13 cellular contexts compared by ENCODE assay signal in genomic region chr16:28307936-28308335, GRCh38. TPM values are rescaled to one million over a fixed set of nuclear protein-coding genes. Genes with fewer than 3 reads are reported as not detected.
DNase-seq lines count a peak whose midpoint lies in the region; ATAC-seq and TF ChIP-seq lines count a peak whose summit lies in the region.
"Had no signal": no experiment of that assay in that cellular context is flagged by ENCODE, and none has a peak within 500 bp of the region (broad histone marks: within the 10 kb centered on the region; RNA-seq: fewer than 3 reads in every experiment).

No MANE protein-coding gene starts in this region.

- POLR2A ChIA-PET in activated CD8-positive, alpha-beta T cell treated with anti-CD3 and anti-CD28 coated beads for 36 hours (lab: Charles Lee) = interaction anchor here (1.7 to 4.7 kb wide), 2 partner anchors 8 to 16 kb away, joined by 6 to 30 read pairs; partner anchors contain the start of gene SBK1

- no peaks in the 10 kb centered on the region for H3K36me3 Mint-ChIP-seq in natural killer cell
- no peaks in the 10 kb centered on the region for H3K36me3 Mint-ChIP-seq in natural killer cell treated with Interleukin-12 subunit alpha and Interleukin-12 subunit beta and Interleukin-15 and Interleukin-18, amount 100 ng/mL, for 72 hours
- H3K36me3 Mint-ChIP-seq in activated CD8-positive, alpha-beta T cell treated with anti-CD3 and anti-CD28 coated beads for 36 hours (ENCODE audit: low read depth) = peaks cover 14% of the 10 kb centered on the region

- 39% methylated on average over 5 of the region's 5 CpGs for WGBS in liver
- 81 to 90% methylated on average over 5 of the region's 5 CpGs for WGBS in testis, 2 donors

- TF ChIP-seq RAD21 in liver (IDR thresholded peaks at IDR 0.05) = no peak

- no peaks in the 10 kb centered on the region for H3K36me3 ChIP-seq in liver (ENCODE audit: control insufficient read depth in 4 of 4, insufficient read depth in 3 of 4, low read depth in 1 of 4, low read length in 3 of 4)
- H3K36me3 ChIP-seq in testis (ENCODE audit: low read depth, missing control alignments) = no peaks in the 10 kb centered on the region

- H3K27me3 ChIP-seq in liver (ENCODE audit: control insufficient read depth in 4 of 4, insufficient read depth in 4 of 4, low read length in 3 of 4) (no peaks in the 10 kb centered on the region), testis (no peaks in the 10 kb centered on the region)
- H3K27me3 ChIP-seq: BLaER1 had no signal

- no peak for TF ChIP-seq CTCF in natural killer cell (IDR thresholded peaks at IDR 0.05)
- TF ChIP-seq CTCF in activated CD8-positive, alpha-beta T cell treated with anti-CD3 and anti-CD28 coated beads for 36 hours (IDR thresholded peaks at IDR 0.05) = no peak
- no peak for TF ChIP-seq CTCF in liver (IDR thresholded peaks at IDR 0.05; ENCODE audit: low read depth, low read length, missing input control)
- TF ChIP-seq CTCF in testis (IDR thresholded peaks at IDR 0.05) = no peak

- peak overlapping the region; percentile 97 to 99 for H3K27ac Mint-ChIP-seq in natural killer cell
- no peak overlapping the region for H3K27ac Mint-ChIP-seq in natural killer cell treated with Interleukin-12 subunit alpha and Interleukin-12 subunit beta and Interleukin-15 and Interleukin-18, amount 100 ng/mL, for 72 hours
- H3K27ac Mint-ChIP-seq in activated CD8-positive, alpha-beta T cell treated with anti-CD3 and anti-CD28 coated beads for 36 hours = peak overlapping the region; percentile 20

- no peak overlapping the region for H3K9ac ChIP-seq in liver (ENCODE audit: low read depth in 1 of 2, low read length in 2 of 2)
- H3K9ac ChIP-seq: BLaER1 had no signal

- DNase-seq in natural killer cell (no peak), testis (no peak), NCI-H187 treated with DMSO at 0.1 percent for 48 hours (lab: John Stamatoyannopoulos, UW) (no peak), DMS79 treated with DMSO at 0.1 percent for 48 hours (lab: John Stamatoyannopoulos, UW) (no peak)
- DNase-seq in natural killer cell treated with Interleukin-12 subunit alpha and Interleukin-12 subunit beta and Interleukin-15 and Interleukin-18, amount 100 ng/mL, for 72 hours (ENCODE audit: low spot score) = no peak
- DNase-seq in activated CD8-positive, alpha-beta T cell treated with anti-CD3 and anti-CD28 coated beads for 36 hours = no peak
- DNase-seq: 8988T, AML-193, COR-L47 had no signal

- ATAC-seq in natural killer cell (no peak), HG02870 (IDR thresholded peaks at IDR 0.05; ENCODE audit: unreplicated experiment) (no peak)
- no peak for ATAC-seq in natural killer cell treated with Interleukin-12 subunit alpha and Interleukin-12 subunit beta and Interleukin-15 and Interleukin-18, amount 100 ng/mL, for 72 hours
- no peak for ATAC-seq in activated CD8-positive, alpha-beta T cell treated with anti-CD3 and anti-CD28 coated beads for 36 hours
- ATAC-seq: HCT116 had no signal

- no peaks in the 10 kb centered on the region for H3K9me3 ChIP-seq in liver (ENCODE audit: control insufficient read depth in 4 of 4, low read length in 3 of 4)
- no peaks in the 10 kb centered on the region for H3K9me3 ChIP-seq in testis
- H3K9me3 ChIP-seq: BLaER1 had no signal

- intact Hi-C loops in natural killer cell (cut with micrococcal nuclease) = loop anchor here (2.0 to 10.0 kb wide), 2 partner anchors 15 to 187 kb away; partner anchors contain the start of genes APOBR, CLN3 and SBK1
- intact Hi-C loops in activated CD8-positive, alpha-beta T cell treated with anti-CD3 and anti-CD28 coated beads for 36 hours (cut with micrococcal nuclease) = loop anchor here (5.0 kb wide), 1 partner anchor 51 kb away; no protein-coding TSS in a partner anchor
- intact Hi-C loops in testis (cut with DNase I; ENCODE audit: low total_unique reads) = no loop called here

- H3K4me3 ChIP-seq in liver (ENCODE audit: low read depth in 1 of 3, low read length in 3 of 3) (no peak overlapping the region), testis (no peak overlapping the region)
- H3K4me3 ChIP-seq: BLaER1 had no signal

- H3K27me3 Mint-ChIP-seq in natural killer cell (ENCODE audit: low read depth in 2 of 2) = no peaks in the 10 kb centered on the region
- no peaks in the 10 kb centered on the region for H3K27me3 Mint-ChIP-seq in natural killer cell treated with Interleukin-12 subunit alpha and Interleukin-12 subunit beta and Interleukin-15 and Interleukin-18, amount 100 ng/mL, for 72 hours
- H3K27me3 Mint-ChIP-seq in activated CD8-positive, alpha-beta T cell treated with anti-CD3 and anti-CD28 coated beads for 36 hours = no peaks in the 10 kb centered on the region

- H3K4me1 ChIP-seq in liver (ENCODE audit: control insufficient read depth in 4 of 4, insufficient read depth in 4 of 4, low read length in 3 of 4) (peaks cover 0 to 4% (median 1%) of the 10 kb centered on the region in 4 donors), testis (peaks cover 4% of the 10 kb centered on the region)

- H3K27ac ChIP-seq in liver (ENCODE audit: low read depth in 1 of 2, low read length in 2 of 2) (no peak overlapping the region), testis (no peak overlapping the region)

- peaks cover 68 to 78% of the 10 kb centered on the region in 2 donors for H3K4me1 Mint-ChIP-seq in natural killer cell
- H3K4me1 Mint-ChIP-seq in natural killer cell treated with Interleukin-12 subunit alpha and Interleukin-12 subunit beta and Interleukin-15 and Interleukin-18, amount 100 ng/mL, for 72 hours (ENCODE audit: low read depth in 2 of 2) = peaks cover 43 to 61% of the 10 kb centered on the region in 2 donors
- peaks cover 58% of the 10 kb centered on the region for H3K4me1 Mint-ChIP-seq in activated CD8-positive, alpha-beta T cell treated with anti-CD3 and anti-CD28 coated beads for 36 hours (ENCODE audit: low read depth)

- CTCF ChIA-PET in activated CD8-positive, alpha-beta T cell treated with anti-CD3 and anti-CD28 coated beads for 36 hours (lab: Charles Lee) = interaction anchor here (1.4 to 1.5 kb wide), 2 partner anchors 9 to 10 kb away, joined by 3 read pairs; no protein-coding TSS in a partner anchor

- no peaks in the 10 kb centered on the region for H3K9me3 Mint-ChIP-seq in natural killer cell
- H3K9me3 Mint-ChIP-seq in natural killer cell treated with Interleukin-12 subunit alpha and Interleukin-12 subunit beta and Interleukin-15 and Interleukin-18, amount 100 ng/mL, for 72 hours = no peaks in the 10 kb centered on the region
- H3K9me3 Mint-ChIP-seq in activated CD8-positive, alpha-beta T cell treated with anti-CD3 and anti-CD28 coated beads for 36 hours = peaks cover 9% of the 10 kb centered on the region

- no peak overlapping the region for H3K4me3 Mint-ChIP-seq in natural killer cell
- no peak overlapping the region for H3K4me3 Mint-ChIP-seq in natural killer cell treated with Interleukin-12 subunit alpha and Interleukin-12 subunit beta and Interleukin-15 and Interleukin-18, amount 100 ng/mL, for 72 hours
- no peak overlapping the region for H3K4me3 Mint-ChIP-seq in activated CD8-positive, alpha-beta T cell treated with anti-CD3 and anti-CD28 coated beads for 36 hours

- no peak for TF ChIP-seq POLR2A in testis (IDR thresholded peaks at IDR 0.05)

TF ChIP-seq in liver, 16 proteins besides CTCF, POLR2A, EP300 and RAD21 (continues in another document):
- TF ChIP-seq TAF1 (conservative IDR thresholded peaks at IDR 0.05) (no peak), GABPA (IDR thresholded peaks at IDR 0.05 in 1 of 2, conservative IDR thresholded peaks at IDR 0.05 in 1 of 2) (no peak), MAX (IDR thresholded peaks at IDR 0.05) (no peak), EGR1 (IDR thresholded peaks at IDR 0.05; ENCODE audit: low read depth in 2 of 2) (no peak), HNF4A (conservative IDR thresholded peaks at IDR 0.05) (peak; percentile 60 to 67), ZBTB33 (IDR thresholded peaks at IDR 0.05) (no peak), ATF3 (IDR thresholded peaks at IDR 0.05) (no peak), FOXA2 (IDR thresholded peaks at IDR 0.05) (peak; percentile 50), HNF4G (IDR thresholded peaks at IDR 0.05) (no peak)

RNA-seq across cellular contexts. Expression of gene SBK1, which starts 15.6 kb away (rescaled TPM):
- total RNA-seq in natural killer cell (10 to 100 TPM; 59.3 to 60.9 (median 59.8) TPM), liver (under 1 TPM; 0.05 to 0.08 TPM), testis (1 to 10 TPM; 4.6 to 8.1 TPM)
- 1 to 10 TPM; 1.1 TPM for total RNA-seq in natural killer cell treated with Interleukin-12 subunit alpha and Interleukin-12 subunit beta and Interleukin-15 and Interleukin-18, amount 100 ng/mL, for 72 hours
- 10 to 100 TPM; 35.3 to 35.9 TPM for total RNA-seq in activated CD8-positive, alpha-beta T cell treated with anti-CD3 and anti-CD28 coated beads for 36 hours
- polyA plus RNA-seq in liver (under 1 TPM in 1 of 2 donors, not detected in 1; 0.07 TPM), testis (ENCODE audit: insufficient read depth, low read depth, low replicate concordance) (4.1 TPM)

RNA-seq across cellular contexts. Expression of gene NPIPB6, which starts 55.4 kb away (rescaled TPM):
- 1 to 10 TPM in 2 of 3 donors, not detected in 1; 4.1 to 5.7 TPM for total RNA-seq in natural killer cell
- 10 to 100 TPM in 1 of 2 donors, not detected in 1; 13.8 TPM for total RNA-seq in natural killer cell treated with Interleukin-12 subunit alpha and Interleukin-12 subunit beta and Interleukin-15 and Interleukin-18, amount 100 ng/mL, for 72 hours
- under 1 TPM in 1 of 2 experiments, not detected in 1; 0.52 TPM for total RNA-seq in activated CD8-positive, alpha-beta T cell treated with anti-CD3 and anti-CD28 coated beads for 36 hours
- under 1 TPM; 0.42 to 0.75 TPM for total RNA-seq in liver
- not detected for polyA plus RNA-seq in liver
- total RNA-seq in testis = 10 to 100 TPM; 16.7 to 36.3 TPM
- polyA plus RNA-seq in testis (ENCODE audit: insufficient read depth, low read depth, low replicate concordance) = 47.5 TPM

Comparison
In these comparisons a context has a peak if more than half of its experiments do, and no peak if none do; other contexts are left out.
1. H3K27ac Mint-ChIP-seq: peak in natural killer cell (2 of 2) and activated CD8-positive, alpha-beta T cell treated with anti-CD3 and anti-CD28 coated beads for 36 hours (single experiment); none in natural killer cell treated with Interleukin-12 subunit alpha and Interleukin-12 subunit beta and Interleukin-15 and Interleukin-18, amount 100 ng/mL, for 72 hours (0 of 2).
2. RNA of gene SBK1, which starts 15.6 kb away (total RNA-seq): 59.3 to 60.9 TPM in natural killer cell and 35.3 to 35.9 TPM in activated CD8-positive, alpha-beta T cell treated with anti-CD3 and anti-CD28 coated beads for 36 hours; 4.6 to 8.1 TPM in testis, 1.1 TPM in natural killer cell treated with Interleukin-12 subunit alpha and Interleukin-12 subunit beta and Interleukin-15 and Interleukin-18, amount 100 ng/mL, for 72 hours and 0.05 to 0.08 TPM in liver; every median in the first group is over 4 times any median in the second.